Comparison of ENCODE assay signal across 25 cellular contexts in the genomic region with DNA sequence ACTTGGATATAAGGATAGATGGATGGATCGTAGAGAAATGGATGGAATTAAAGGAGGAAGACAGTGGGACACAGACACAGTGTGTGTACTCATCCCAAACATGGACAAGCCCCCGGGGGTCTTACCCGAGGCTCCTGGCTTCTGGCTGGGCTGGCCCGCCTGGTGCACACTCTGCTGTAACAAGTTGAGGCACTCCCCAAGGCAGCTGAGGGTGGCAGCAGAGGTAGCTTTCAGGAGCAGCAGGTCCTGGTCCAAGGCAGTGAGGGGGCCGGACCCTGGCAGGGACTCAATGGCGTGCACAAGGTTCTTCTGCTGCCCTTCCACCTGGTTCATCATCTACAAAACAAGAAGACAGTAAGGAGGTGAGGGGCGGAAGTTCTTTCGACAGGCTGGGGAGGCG.
"Had no signal": no experiment of that assay in that cellular context is flagged by ENCODE, and none has a peak within 500 bp of the region (broad histone marks: within the 10 kb centered on the region; RNA-seq: fewer than 3 reads in every experiment).

No MANE protein-coding gene starts in this region.

- H3K27ac ChIP-seq: ascending aorta, body of pancreas, SJSA1 had no signal

- H3K9me3 Mint-ChIP-seq: activated naive CD8-positive, alpha-beta T cell treated with anti-CD3 and anti-CD28 coated beads, Interleukin-2, amount 10 ng/mL, durations not matched to agents 7 days and 5 days; T-cell had no signal

- DNase-seq: activated CD4-positive, alpha-beta T cell treated with anti-CD3 and anti-CD28 coated beads for 48 hours; activated CD4-positive, alpha-beta T cell treated with anti-CD3 and anti-CD28 coated beads, Interleukin-2, amount 50 U/mL, for 4 hours; activated CD4-positive, CD25-positive, alpha-beta regulatory T cell treated with anti-CD3 and anti-CD28 coated beads, Interleukin-2, amount 50 U/mL, for 72 hours; activated CD8-positive, alpha-beta memory T cell treated with anti-CD3 and anti-CD28 coated beads, Interleukin-2, amount 50 U/mL, for 48 hours; activated CD8-positive, alpha-beta T cell treated with anti-CD3 and anti-CD28 coated beads, Interleukin-2, amount 10 ng/mL, durations not matched to agents 7 days and 5 days; activated naive CD4-positive, alpha-beta T cell treated with anti-CD3 and anti-CD28 coated beads, Interleukin-2, amount 50 U/mL, for 16 hours; activated naive CD8-positive, alpha-beta T cell treated with anti-CD3 and anti-CD28 coated beads, Interleukin-2, amount 10 ng/mL, durations not matched to agents 7 days and 5 days; activated T-cell treated with anti-CD3 and anti-CD28 coated beads, Interleukin-2, amount 50 U/mL, for 1 hour; body of pancreas; central memory CD4-positive, alpha-beta T cell; Kasumi-1; KBM-7; NCI-H1105 treated with DMSO at 0.1 percent for 48 hours; NCI-H1436 treated with DMSO at 0.1 percent for 48 hours; NCI-H187; NCI-H2081; NCI-H446; NCI-H524; PC-3; SHP77; T-cell; T-helper 2 cell; T1000 had no signal

- H3K36me3 ChIP-seq: ascending aorta, SJSA1 had no signal

- H3K9me3 ChIP-seq: ascending aorta, body of pancreas, SJSA1 had no signal

- H3K27me3 Mint-ChIP-seq: T-cell had no signal

- ATAC-seq: activated CD8-positive, alpha-beta T cell treated with anti-CD3 and anti-CD28 coated beads, Interleukin-2, amount 10 ng/mL, durations not matched to agents 7 days and 5 days; body of pancreas; PC-3; T-cell had no signal

- H3K4me1 ChIP-seq: ascending aorta, body of pancreas, SJSA1 had no signal

- H3K36me3 Mint-ChIP-seq: activated naive CD8-positive, alpha-beta T cell treated with anti-CD3 and anti-CD28 coated beads, Interleukin-2, amount 10 ng/mL, durations not matched to agents 7 days and 5 days; T-cell had no signal

- H3K27me3 ChIP-seq: ascending aorta, body of pancreas, SJSA1 had no signal

- H3K4me3 Mint-ChIP-seq: activated CD8-positive, alpha-beta T cell treated with anti-CD3 and anti-CD28 coated beads, Interleukin-2, amount 10 ng/mL, durations not matched to agents 7 days and 5 days; activated naive CD8-positive, alpha-beta T cell treated with anti-CD3 and anti-CD28 coated beads, Interleukin-2, amount 10 ng/mL, durations not matched to agents 7 days and 5 days; T-cell had no signal

- H3K4me1 Mint-ChIP-seq: activated naive CD8-positive, alpha-beta T cell treated with anti-CD3 and anti-CD28 coated beads, Interleukin-2, amount 10 ng/mL, durations not matched to agents 7 days and 5 days; T-cell had no signal

- H3K27ac Mint-ChIP-seq: activated CD8-positive, alpha-beta T cell treated with anti-CD3 and anti-CD28 coated beads, Interleukin-2, amount 10 ng/mL, durations not matched to agents 7 days and 5 days; activated naive CD8-positive, alpha-beta T cell treated with anti-CD3 and anti-CD28 coated beads, Interleukin-2, amount 10 ng/mL, durations not matched to agents 7 days and 5 days; T-cell had no signal

- H3K4me3 ChIP-seq: ascending aorta, body of pancreas, SJSA1 had no signal
